ENCODE assay signal across 17 cellular contexts in the genomic region with DNA sequence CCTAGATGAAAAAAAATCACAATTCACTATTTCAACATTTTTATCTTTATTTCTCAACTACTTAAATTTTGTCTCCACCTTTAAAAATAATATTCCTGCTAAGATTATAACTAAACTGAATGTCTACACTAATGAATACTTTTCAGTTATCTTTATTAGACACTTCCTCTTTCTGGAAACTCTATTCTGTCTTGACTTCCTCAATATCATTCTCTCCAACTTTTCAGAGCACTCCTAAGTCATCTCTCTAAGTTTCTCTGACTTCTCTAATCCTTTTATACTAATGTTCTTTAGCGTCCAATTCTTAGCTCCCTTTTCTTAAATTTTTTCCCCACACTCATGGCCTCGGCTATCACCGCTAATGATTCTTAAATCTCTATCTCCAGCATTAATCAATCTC.
"Had no signal": no experiment of that assay in that cellular context is flagged by ENCODE, and none has a peak within 500 bp of the region (broad histone marks: within the 10 kb centered on the region; RNA-seq: fewer than 3 reads in every experiment).

No MANE protein-coding gene starts in this region.

- H3K27me3 ChIP-seq: foreskin keratinocyte had no signal

- H3K27me3 Mint-ChIP-seq: activated naive CD8-positive, alpha-beta T cell treated with anti-CD3 and anti-CD28 coated beads, Interleukin-2, amount 10 ng/mL, durations not matched to agents 7 days and 5 days; memory B cell had no signal

- ATAC-seq: foreskin keratinocyte; left ventricle myocardium superior; mucosa of descending colon; naive thymus-derived CD8-positive, alpha-beta T cell had no signal

- H3K4me1 ChIP-seq: foreskin keratinocyte, parathyroid adenoma had no signal

- H3K9me3 Mint-ChIP-seq: activated naive CD8-positive, alpha-beta T cell treated with anti-CD3 and anti-CD28 coated beads, Interleukin-2, amount 10 ng/mL, durations not matched to agents 7 days and 5 days had no signal

- H3K36me3 Mint-ChIP-seq: activated naive CD8-positive, alpha-beta T cell treated with anti-CD3 and anti-CD28 coated beads, Interleukin-2, amount 10 ng/mL, durations not matched to agents 7 days and 5 days; memory B cell; naive thymus-derived CD8-positive, alpha-beta T cell had no signal

- H3K36me3 ChIP-seq: thoracic aorta had no signal

- H3K4me3 ChIP-seq: mucosa of descending colon, thoracic aorta had no signal

- H3K9me3 ChIP-seq: mucosa of descending colon, thoracic aorta had no signal

- H3K4me1 Mint-ChIP-seq: activated naive CD8-positive, alpha-beta T cell treated with anti-CD3 and anti-CD28 coated beads, Interleukin-2, amount 10 ng/mL, durations not matched to agents 7 days and 5 days; memory B cell; naive thymus-derived CD8-positive, alpha-beta T cell had no signal

- H3K27ac ChIP-seq: foreskin keratinocyte, parathyroid adenoma, thoracic aorta had no signal

- H3K4me3 Mint-ChIP-seq: activated naive CD8-positive, alpha-beta T cell treated with anti-CD3 and anti-CD28 coated beads, Interleukin-2, amount 10 ng/mL, durations not matched to agents 7 days and 5 days; memory B cell; naive thymus-derived CD8-positive, alpha-beta T cell had no signal

- DNase-seq: activated CD4-positive, alpha-beta T cell treated with anti-CD3 and anti-CD28 coated beads, Interleukin-2, amount 50 U/mL, for 1 hour; activated CD4-positive, CD25-positive, alpha-beta regulatory T cell; activated naive CD4-positive, alpha-beta T cell; activated naive CD8-positive, alpha-beta T cell treated with anti-CD3 and anti-CD28 coated beads, Interleukin-2, amount 10 ng/mL, durations not matched to agents 7 days and 5 days; activated T-cell treated with anti-CD3 and anti-CD28 coated beads for 4 hours; cortex of kidney; effector CD8-positive, alpha-beta T cell; foreskin keratinocyte; head of caudate nucleus; kidney glomerular epithelial cell; left ventricle myocardium superior; mucosa of descending colon; naive thymus-derived CD8-positive, alpha-beta T cell; stimulated activated CD4-positive, alpha-beta T cell treated with anti-CD3 and anti-CD28 coated beads, Interleukin-1b, Interleukin-23, amount 100 ng/mL, for 48 hours had no signal

- H3K27ac Mint-ChIP-seq: activated naive CD8-positive, alpha-beta T cell treated with anti-CD3 and anti-CD28 coated beads, Interleukin-2, amount 10 ng/mL, durations not matched to agents 7 days and 5 days; memory B cell; naive thymus-derived CD8-positive, alpha-beta T cell had no signal
